8 cellular contexts compared by ENCODE assay signal in genomic region chr20:51563141-51563596, GRCh38. TPM values are rescaled to one million over a fixed set of nuclear protein-coding genes. Genes with fewer than 3 reads are reported as not detected.
A peak's percentile ranks its signal among the peaks of the same experiment; 100 is the strongest.
DNase-seq lines count a peak whose midpoint lies in the region; ATAC-seq and TF ChIP-seq lines count a peak whose summit lies in the region.

No MANE protein-coding gene starts in this region.

- no peak for DNase-seq in CD8-positive, alpha-beta memory T cell
- no peak for DNase-seq in activated T-cell treated with anti-CD3 and anti-CD28 coated beads, Interleukin-2, amount 50 U/mL, for 72 hours
- DNase-seq in cardiac muscle cell (ENCODE audit: low read depth in 1 of 2, low spot score in 1 of 2): no peak
- no peak for DNase-seq in NCI-H187 treated with DMSO at 0.1 percent for 48 hours (lab: John Stamatoyannopoulos, UW)
- DNase-seq in lower leg skin (ENCODE audit: low spot score in 2 of 2): no peak
- no peak for DNase-seq in DMS153 (lab: John Stamatoyannopoulos, UW)

- peaks cover 40 to 57% of the 10 kb centered on the region in 2 donors for H3K27me3 Mint-ChIP-seq in CD8-positive, alpha-beta memory T cell
- peaks cover 67% of the 10 kb centered on the region for H3K27me3 Mint-ChIP-seq in activated T-cell treated with anti-CD3 and anti-CD28 coated beads, Interleukin-2, amount 50 U/mL, for 72 hours (ENCODE audit: low read depth)

- H3K9me3 ChIP-seq in CD8-positive, alpha-beta memory T cell (ENCODE audit: low read length): no peaks in the 10 kb centered on the region
- H3K9me3 ChIP-seq in cardiac muscle cell (ENCODE audit: low read depth): no peaks in the 10 kb centered on the region
- H3K9me3 ChIP-seq in parathyroid adenoma (ENCODE audit: control insufficient read depth, low read length): no peaks in the 10 kb centered on the region

- H3K27ac ChIP-seq in CD8-positive, alpha-beta memory T cell (ENCODE audit: low read depth, low read length): no peak overlapping the region
- H3K27ac ChIP-seq in cardiac muscle cell (peak overlapping the region; percentile 84), parathyroid adenoma (peak overlapping the region; percentile 72)

- TF ChIP-seq CTCF in cardiac muscle cell (IDR thresholded peaks at IDR 0.05; ENCODE audit: low read depth, low read length): no peak
- TF ChIP-seq CTCF in parathyroid adenoma (IDR thresholded peaks at IDR 0.05): no peak
- TF ChIP-seq CTCF in lower leg skin (IDR thresholded peaks at IDR 0.05): no peak

- intact Hi-C loops in lower leg skin (cut with DNase I; ENCODE audit: low total_unique reads): no loop called here

- TF ChIP-seq POLR2A in lower leg skin (IDR thresholded peaks at IDR 0.05): no peak

- H3K4me1 ChIP-seq in CD8-positive, alpha-beta memory T cell (ENCODE audit: insufficient read depth, low read length): peaks cover 22% of the 10 kb centered on the region
- H3K4me1 ChIP-seq in cardiac muscle cell (ENCODE audit: low read depth) (peaks cover 25% of the 10 kb centered on the region), parathyroid adenoma (peaks cover 15% of the 10 kb centered on the region)

- no peak for ATAC-seq in activated T-cell treated with anti-CD3 and anti-CD28 coated beads, Interleukin-2, amount 50 U/mL, for 72 hours (replicated peaks in 1 of 2)
- no peak for ATAC-seq in GM19351 (IDR thresholded peaks at IDR 0.05; ENCODE audit: unreplicated experiment)

- CTCF ChIA-PET in CD8-positive, alpha-beta memory T cell (lab: Charles Lee): interaction anchor here (0.6 to 1.7 kb wide), 5 partner anchors 13 to 177 kb away, joined by 3 to 5 read pairs (median 4); no protein-coding TSS in a partner anchor

- no peak overlapping the region for H3K9ac ChIP-seq in parathyroid adenoma

- H3K79me2 ChIP-seq in parathyroid adenoma: no peaks in the 10 kb centered on the region

- peak overlapping the region; percentile 36 for H3K4me3 ChIP-seq in CD8-positive, alpha-beta memory T cell (ENCODE audit: low read length)
- H3K4me3 ChIP-seq in cardiac muscle cell (peak overlapping the region; percentile 33), parathyroid adenoma (ENCODE audit: low read depth, low read length) (peak overlapping the region; percentile 44), lower leg skin (ENCODE audit: low read depth, poor library complexity, severe bottlenecking) (no peak overlapping the region)

- peaks cover 13 to 35% (median 22%) of the 10 kb centered on the region in 3 donors for H3K4me1 Mint-ChIP-seq in CD8-positive, alpha-beta memory T cell
- peaks cover 32% of the 10 kb centered on the region for H3K4me1 Mint-ChIP-seq in activated T-cell treated with anti-CD3 and anti-CD28 coated beads, Interleukin-2, amount 50 U/mL, for 72 hours (ENCODE audit: low read depth)

- peak overlapping the region; percentile 72 for H3K4me2 ChIP-seq in parathyroid adenoma (ENCODE audit: low read length)

- H3K4me3 Mint-ChIP-seq in CD8-positive, alpha-beta memory T cell: peak overlapping the region in 5 of 7 donors; percentile 12 to 75 (median 62)
- H3K4me3 Mint-ChIP-seq in activated T-cell treated with anti-CD3 and anti-CD28 coated beads, Interleukin-2, amount 50 U/mL, for 72 hours: peak overlapping the region; percentile 88 to 92

- no peaks in the 10 kb centered on the region for H3K36me3 Mint-ChIP-seq in CD8-positive, alpha-beta memory T cell
- H3K36me3 Mint-ChIP-seq in activated T-cell treated with anti-CD3 and anti-CD28 coated beads, Interleukin-2, amount 50 U/mL, for 72 hours (ENCODE audit: insufficient read depth in 2 of 2): peaks cover 0 to 3% of the 10 kb centered on the region in 2 donors

- H3K36me3 ChIP-seq in CD8-positive, alpha-beta memory T cell (ENCODE audit: insufficient read depth, low read length): no peaks in the 10 kb centered on the region
- H3K36me3 ChIP-seq in cardiac muscle cell (no peaks in the 10 kb centered on the region), parathyroid adenoma (ENCODE audit: control insufficient read depth, insufficient read depth, low read length) (no peaks in the 10 kb centered on the region)

- no peak overlapping the region for H3K27ac Mint-ChIP-seq in CD8-positive, alpha-beta memory T cell
- H3K27ac Mint-ChIP-seq in activated T-cell treated with anti-CD3 and anti-CD28 coated beads, Interleukin-2, amount 50 U/mL, for 72 hours: no peak overlapping the region

- peaks cover 0 to 3% (median 0%) of the 10 kb centered on the region in 5 donors for H3K9me3 Mint-ChIP-seq in CD8-positive, alpha-beta memory T cell
- peaks cover 2% of the 10 kb centered on the region in 2 donors for H3K9me3 Mint-ChIP-seq in activated T-cell treated with anti-CD3 and anti-CD28 coated beads, Interleukin-2, amount 50 U/mL, for 72 hours

- H3K27me3 ChIP-seq in CD8-positive, alpha-beta memory T cell (ENCODE audit: insufficient read depth, low read length, poor library complexity, severe bottlenecking): peaks cover 48% of the 10 kb centered on the region
- H3K27me3 ChIP-seq in cardiac muscle cell: no peaks in the 10 kb centered on the region
- H3K27me3 ChIP-seq in parathyroid adenoma (ENCODE audit: control insufficient read depth, insufficient read depth, low read length): no peaks in the 10 kb centered on the region

- POLR2A ChIA-PET in CD8-positive, alpha-beta memory T cell (lab: Charles Lee): no interaction called here

- 2 to 7% methylated on average over 10 of the region's 10 CpGs for WGBS in lower leg skin, 2 donors

- H2AFZ ChIP-seq in parathyroid adenoma: peak overlapping the region; percentile 66

RNA-seq across cellular contexts. Expression of gene NFATC2, which starts 20.6 kb away (rescaled TPM):
- 10 to 100 TPM; 63.0 to 64.4 TPM for total RNA-seq in CD8-positive, alpha-beta memory T cell
- polyA plus RNA-seq in CD8-positive, alpha-beta memory T cell: 52.1 TPM
- total RNA-seq in activated T-cell treated with anti-CD3 and anti-CD28 coated beads, Interleukin-2, amount 50 U/mL, for 72 hours: 10 to 100 TPM; 29.4 to 39.9 TPM
- total RNA-seq in cardiac muscle cell (9.2 and 17.0 TPM in 2 replicates), lower leg skin (10 to 100 TPM in 1 of 4 donors, 1 to 10 TPM in 3; 4.0 to 10.4 (median 5.1) TPM)
- 5.8 and 11.3 TPM in 2 replicates for polyA plus RNA-seq in cardiac muscle cell
